Comparison of ENCODE assay signal across 9 cellular contexts in the genomic region with DNA sequence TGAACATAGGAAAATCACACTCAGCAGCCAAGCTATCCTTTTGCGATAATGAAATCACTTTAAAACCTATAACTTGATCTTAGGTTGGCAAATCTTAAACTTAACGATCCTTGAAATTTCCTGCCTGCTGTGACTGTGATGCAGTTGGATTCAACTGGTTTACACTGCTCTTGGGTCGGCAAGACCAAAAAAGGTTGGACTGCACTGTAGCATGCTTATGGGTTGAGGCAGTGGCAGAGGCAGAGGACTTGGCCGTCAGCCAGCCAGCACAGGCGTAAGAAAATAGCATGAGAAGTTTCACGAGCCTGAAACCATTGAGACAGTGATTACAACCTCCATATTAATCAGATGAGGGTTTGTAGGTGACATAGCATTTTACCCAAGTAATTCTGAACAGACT. TPM values are rescaled to one million over a fixed set of nuclear protein-coding genes. Genes with fewer than 3 reads are reported as not detected.
DNase-seq lines count a peak whose midpoint lies in the region; ATAC-seq and TF ChIP-seq lines count a peak whose summit lies in the region.
"Had no signal": no experiment of that assay in that cellular context is flagged by ENCODE, and none has a peak within 500 bp of the region (broad histone marks: within the 10 kb centered on the region; RNA-seq: fewer than 3 reads in every experiment).

No MANE protein-coding gene starts in this region.

- ATAC-seq in lung (ENCODE audit: insufficient read depth, low FRiP score): no peak
- ATAC-seq in upper lobe of left lung (ENCODE audit: low FRiP score in 2 of 2): peak; percentile 55 to 59

- H3K9me3 ChIP-seq in lung (ENCODE audit: control insufficient read depth in 2 of 2, insufficient read depth in 1 of 2, low read length in 1 of 2) (no peaks in the 10 kb centered on the region), upper lobe of left lung (no peaks in the 10 kb centered on the region)

- DNase-seq in NCI-H2107 (lab: John Stamatoyannopoulos, UW): peak; percentile 42
- no peak for DNase-seq in NCI-H2107 treated with DMSO at 0.1 percent for 48 hours (lab: John Stamatoyannopoulos, UW; ENCODE audit: unreplicated experiment)
- DNase-seq in cardiac fibroblast (ENCODE audit: low read depth in 2 of 2): peak; percentile 90
- DNase-seq in lung (ENCODE audit: low spot score): peak; percentile 68
- peak in 1 of 2 donors; percentile 89 for DNase-seq in upper lobe of left lung
- DNase-seq in T-helper 1 cell: no peak
- DNase-seq in GM19240 (ENCODE audit: insufficient read length, low spot score): no peak
- DNase-seq in stimulated activated CD4-positive, alpha-beta T cell treated with anti-CD3 and anti-CD28 coated beads, Interleukin-12 subunit alpha, Interleukin-12 subunit beta, amount 100 ng/mL, for 4 hours: no peak

- 46 to 67% methylated on average over 6 of the region's 6 CpGs for WGBS in lung, 2 donors
- 39 to 67% methylated on average over 6 of the region's 6 CpGs for WGBS in upper lobe of left lung, 2 donors

- H3K36me3 ChIP-seq in lung (ENCODE audit: control insufficient read depth in 2 of 2, insufficient read depth in 2 of 2, low read length in 2 of 2): peaks cover 34 to 36% of the 10 kb centered on the region in 2 donors
- peaks cover 47 to 90% (median 77%) of the 10 kb centered on the region in 4 donors for H3K36me3 ChIP-seq in upper lobe of left lung

- peak overlapping the region in 1 of 2 donors; percentile 59 for H3K27ac ChIP-seq in lung (ENCODE audit: low read depth in 1 of 2, low read length in 1 of 2)
- H3K27ac ChIP-seq in upper lobe of left lung: peak overlapping the region in 2 of 4 donors; percentile 37 to 67
- H3K27ac ChIP-seq: 22Rv1 had no signal

- H3K4me1 ChIP-seq in lung (ENCODE audit: control insufficient read depth in 2 of 2, insufficient read depth in 2 of 2, low read length in 2 of 2) (peaks cover 5 to 16% of the 10 kb centered on the region in 2 donors), upper lobe of left lung (peaks cover 9 to 36% (median 25%) of the 10 kb centered on the region in 4 donors)

- TF ChIP-seq EP300 in upper lobe of left lung (IDR thresholded peaks at IDR 0.05): no peak

- no peak for TF ChIP-seq CTCF in cardiac fibroblast (IDR thresholded peaks at IDR 0.05; ENCODE audit: low read depth, low read length)
- no peak for TF ChIP-seq CTCF in lung (IDR thresholded peaks at IDR 0.05; ENCODE audit: control extremely low read depth, extremely low read depth)
- no peak for TF ChIP-seq CTCF in upper lobe of left lung (IDR thresholded peaks at IDR 0.05)

- TF ChIP-seq POLR2A in upper lobe of left lung (IDR thresholded peaks at IDR 0.05): no peak

- no peaks in the 10 kb centered on the region for H3K27me3 ChIP-seq in lung (ENCODE audit: control insufficient read depth, insufficient read depth)
- no peaks in the 10 kb centered on the region for H3K27me3 ChIP-seq in upper lobe of left lung

- no peak overlapping the region for H3K4me3 ChIP-seq in cardiac fibroblast (replicated peaks in 1 of 2; ENCODE audit: low read depth in 2 of 2, low read length in 2 of 2)
- no peak overlapping the region for H3K4me3 ChIP-seq in lung
- H3K4me3 ChIP-seq in upper lobe of left lung: no peak overlapping the region

RNA-seq across cellular contexts. Expression of a gene that starts 21.4 kb away (rescaled TPM):
- total RNA-seq in lung: 100 to 1,000 TPM; 318 to 748 TPM
- 100 to 1,000 TPM; 181 to 218 TPM for polyA plus RNA-seq in lung
- total RNA-seq in upper lobe of left lung: 100 to 1,000 TPM; 261 to 514 (median 328) TPM

Comparison
In these comparisons a context has a peak if more than half of its experiments do, and no peak if none do; other contexts are left out.
1. DNase-seq: peak in NCI-H2107 (single experiment), cardiac fibroblast (2 of 2) and lung (single experiment); none in NCI-H2107 treated with DMSO at 0.1 percent for 48 hours (single experiment), T-helper 1 cell (0 of 5), GM19240 (single experiment) and stimulated activated CD4-positive, alpha-beta T cell treated with anti-CD3 and anti-CD28 coated beads, Interleukin-12 subunit alpha, Interleukin-12 subunit beta, amount 100 ng/mL, for 4 hours (single experiment).